In the genomic region with DNA sequence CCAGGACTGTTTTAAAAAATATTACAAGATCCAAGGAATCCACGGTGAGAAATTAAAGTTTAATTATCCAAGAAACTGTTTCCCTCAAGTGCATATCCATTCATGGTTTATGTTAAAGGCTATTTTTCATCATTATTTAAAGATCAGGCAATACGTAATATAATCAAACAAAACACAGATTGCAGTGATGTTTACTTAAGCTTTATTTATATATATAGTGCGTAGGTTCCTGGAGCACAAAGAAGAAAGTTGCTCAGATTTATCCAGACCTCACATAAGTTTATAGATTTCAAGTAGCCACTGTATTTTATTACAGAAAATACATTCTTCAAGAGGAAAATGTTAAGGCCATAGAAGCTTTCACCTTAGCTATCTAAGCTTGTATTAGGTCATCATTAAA, we compare ENCODE assay signal across 9 cellular contexts.
DNase-seq lines count a peak whose midpoint lies in the region; ATAC-seq and TF ChIP-seq lines count a peak whose summit lies in the region.
"Had no signal": no experiment of that assay in that cellular context is flagged by ENCODE, and none has a peak within 500 bp of the region (broad histone marks: within the 10 kb centered on the region; RNA-seq: fewer than 3 reads in every experiment).

No MANE protein-coding gene starts in this region.

- H3K4me1 ChIP-seq in right lobe of liver (peaks cover 0 to 54% (median 13%) of the 10 kb centered on the region in 4 donors), upper lobe of left lung (peaks cover 31 to 76% (median 47%) of the 10 kb centered on the region in 4 donors)

- H3K27me3 Mint-ChIP-seq in activated naive CD4-positive, alpha-beta T cell treated with anti-CD3 and anti-CD28 coated beads, Interleukin-2, amount 50 U/mL, for 24 hours = no peaks in the 10 kb centered on the region
- H3K27me3 Mint-ChIP-seq in activated naive CD8-positive, alpha-beta T cell treated with anti-CD3 and anti-CD28 coated beads, Interleukin-2, amount 10 ng/mL, durations not matched to agents 7 days and 5 days = no peaks in the 10 kb centered on the region

- no peak for DNase-seq in activated naive CD4-positive, alpha-beta T cell treated with Interleukin-2 at 50 U/mL for 16 hours
- DNase-seq in activated naive CD8-positive, alpha-beta T cell treated with anti-CD3 and anti-CD28 coated beads, Interleukin-2, amount 10 ng/mL, durations not matched to agents 7 days and 5 days = no peak
- DNase-seq in right lobe of liver (no peak), upper lobe of left lung (no peak), T1000 (lab: John Stamatoyannopoulos, UW) (no peak), COLO829 (ENCODE audit: low spot score) (no peak)
- DNase-seq: NK-92 treated with Interleukin-12 subunit alpha and Interleukin-12 subunit beta, amount 100 ng/mL, for 24 hours had no signal

- no peak for TF ChIP-seq EP300 in upper lobe of left lung (IDR thresholded peaks at IDR 0.05)

- peak overlapping the region; percentile 92 to 99 (median 97) for H3K27ac ChIP-seq in right lobe of liver
- H3K27ac ChIP-seq in upper lobe of left lung = peak overlapping the region; percentile 59 to 83 (median 78)

- no peaks in the 10 kb centered on the region for H3K9me3 Mint-ChIP-seq in activated naive CD4-positive, alpha-beta T cell treated with anti-CD3 and anti-CD28 coated beads, Interleukin-2, amount 50 U/mL, for 24 hours
- H3K9me3 Mint-ChIP-seq in activated naive CD8-positive, alpha-beta T cell treated with anti-CD3 and anti-CD28 coated beads, Interleukin-2, amount 10 ng/mL, durations not matched to agents 7 days and 5 days = no peaks in the 10 kb centered on the region

- no peaks in the 10 kb centered on the region for H3K9me3 ChIP-seq in right lobe of liver
- no peaks in the 10 kb centered on the region for H3K9me3 ChIP-seq in upper lobe of left lung

- POLR2A ChIA-PET in activated naive CD8-positive, alpha-beta T cell treated with anti-CD3 and anti-CD28 coated beads, Interleukin-2, amount 10 ng/mL, durations not matched to agents 7 days and 5 days (lab: Charles Lee) = interaction anchor here (0.7 to 2.5 kb wide), 3 partner anchors 13 to 72 kb away, joined by 3 to 12 read pairs (median 6); no protein-coding TSS in a partner anchor

- TF ChIP-seq POLR2A in right lobe of liver (IDR thresholded peaks at IDR 0.05) (no peak), upper lobe of left lung (IDR thresholded peaks at IDR 0.05) (no peak)

- peak overlapping the region; percentile 93 for H3K27ac Mint-ChIP-seq in activated naive CD4-positive, alpha-beta T cell treated with anti-CD3 and anti-CD28 coated beads, Interleukin-2, amount 50 U/mL, for 24 hours
- H3K27ac Mint-ChIP-seq in activated naive CD8-positive, alpha-beta T cell treated with anti-CD3 and anti-CD28 coated beads, Interleukin-2, amount 10 ng/mL, durations not matched to agents 7 days and 5 days = peak overlapping the region; percentile 84

- 14% methylated on average over 3 of the region's 3 CpGs for WGBS in right lobe of liver (ENCODE audit: insufficient coverage, low coverage, low lambda C conversion rate, missing lambda C conversion rate)
- 44 to 46% methylated on average over 3 of the region's 3 CpGs for WGBS in upper lobe of left lung, 2 donors

- H3K4me1 Mint-ChIP-seq in activated naive CD4-positive, alpha-beta T cell treated with anti-CD3 and anti-CD28 coated beads, Interleukin-2, amount 50 U/mL, for 24 hours = peaks cover 95% of the 10 kb centered on the region
- peaks cover 74% of the 10 kb centered on the region for H3K4me1 Mint-ChIP-seq in activated naive CD8-positive, alpha-beta T cell treated with anti-CD3 and anti-CD28 coated beads, Interleukin-2, amount 10 ng/mL, durations not matched to agents 7 days and 5 days

- TF ChIP-seq CTCF in right lobe of liver (IDR thresholded peaks at IDR 0.05) (no peak), upper lobe of left lung (IDR thresholded peaks at IDR 0.05) (no peak)

- H3K36me3 ChIP-seq in right lobe of liver (no peaks in the 10 kb centered on the region), upper lobe of left lung (peaks cover 0 to 18% (median 3%) of the 10 kb centered on the region in 4 donors)

- ATAC-seq in activated naive CD8-positive, alpha-beta T cell treated with anti-CD3 and anti-CD28 coated beads, Interleukin-2, amount 10 ng/mL, durations not matched to agents 7 days and 5 days (ENCODE audit: low read depth) = no peak
- ATAC-seq in right lobe of liver (no peak), upper lobe of left lung (ENCODE audit: low FRiP score in 2 of 2) (no peak), GM21619 (IDR thresholded peaks at IDR 0.05; ENCODE audit: unreplicated experiment) (no peak)

- H3K36me3 Mint-ChIP-seq in activated naive CD4-positive, alpha-beta T cell treated with anti-CD3 and anti-CD28 coated beads, Interleukin-2, amount 50 U/mL, for 24 hours = peaks cover 61% of the 10 kb centered on the region
- H3K36me3 Mint-ChIP-seq in activated naive CD8-positive, alpha-beta T cell treated with anti-CD3 and anti-CD28 coated beads, Interleukin-2, amount 10 ng/mL, durations not matched to agents 7 days and 5 days = peaks cover 58% of the 10 kb centered on the region

- H3K4me3 Mint-ChIP-seq in activated naive CD4-positive, alpha-beta T cell treated with anti-CD3 and anti-CD28 coated beads, Interleukin-2, amount 50 U/mL, for 24 hours = peak overlapping the region; percentile 88
- H3K4me3 Mint-ChIP-seq in activated naive CD8-positive, alpha-beta T cell treated with anti-CD3 and anti-CD28 coated beads, Interleukin-2, amount 10 ng/mL, durations not matched to agents 7 days and 5 days = peak overlapping the region; percentile 80

- intact Hi-C loops in right lobe of liver (cut with DNase I) = loop anchor here in 1 of 2 donors (10.0 kb wide), 1 partner anchor 51 kb away; no protein-coding TSS in a partner anchor

- H3K4me3 ChIP-seq in right lobe of liver = peak overlapping the region in 2 of 3 donors; percentile 57 to 60
- H3K4me3 ChIP-seq in upper lobe of left lung = peak overlapping the region in 2 of 4 donors; percentile 36 to 39

- no peaks in the 10 kb centered on the region for H3K27me3 ChIP-seq in right lobe of liver
- no peaks in the 10 kb centered on the region for H3K27me3 ChIP-seq in upper lobe of left lung
